In the genomic region with DNA sequence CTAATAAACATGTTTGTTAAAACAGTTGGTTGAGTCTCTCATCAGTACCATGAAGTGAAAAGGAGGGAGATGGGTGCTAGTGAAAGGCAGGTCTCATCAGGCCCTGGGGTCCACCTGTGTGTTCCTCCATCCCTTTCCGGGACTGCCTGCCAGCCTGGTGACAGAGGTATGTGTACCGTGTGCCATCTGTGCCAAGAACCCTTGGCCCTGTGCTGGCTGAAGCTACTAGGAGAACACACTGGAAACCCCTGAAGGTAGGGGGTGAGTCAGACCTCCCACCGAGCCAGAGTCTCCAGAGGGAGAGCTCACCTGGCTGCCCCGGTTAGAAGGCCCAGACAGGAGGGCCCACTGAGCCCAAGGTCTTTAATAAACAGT, we compare ENCODE assay signal across 1 cellular context.
TF ChIP-seq lines count a peak whose summit lies in the region.

No MANE protein-coding gene starts in this region.

TF ChIP-seq in K562, 482 proteins besides CTCF, POLR2A, EP300 and RAD21 (continued from another document and continues in another):
- TF ChIP-seq, protein P1, sequence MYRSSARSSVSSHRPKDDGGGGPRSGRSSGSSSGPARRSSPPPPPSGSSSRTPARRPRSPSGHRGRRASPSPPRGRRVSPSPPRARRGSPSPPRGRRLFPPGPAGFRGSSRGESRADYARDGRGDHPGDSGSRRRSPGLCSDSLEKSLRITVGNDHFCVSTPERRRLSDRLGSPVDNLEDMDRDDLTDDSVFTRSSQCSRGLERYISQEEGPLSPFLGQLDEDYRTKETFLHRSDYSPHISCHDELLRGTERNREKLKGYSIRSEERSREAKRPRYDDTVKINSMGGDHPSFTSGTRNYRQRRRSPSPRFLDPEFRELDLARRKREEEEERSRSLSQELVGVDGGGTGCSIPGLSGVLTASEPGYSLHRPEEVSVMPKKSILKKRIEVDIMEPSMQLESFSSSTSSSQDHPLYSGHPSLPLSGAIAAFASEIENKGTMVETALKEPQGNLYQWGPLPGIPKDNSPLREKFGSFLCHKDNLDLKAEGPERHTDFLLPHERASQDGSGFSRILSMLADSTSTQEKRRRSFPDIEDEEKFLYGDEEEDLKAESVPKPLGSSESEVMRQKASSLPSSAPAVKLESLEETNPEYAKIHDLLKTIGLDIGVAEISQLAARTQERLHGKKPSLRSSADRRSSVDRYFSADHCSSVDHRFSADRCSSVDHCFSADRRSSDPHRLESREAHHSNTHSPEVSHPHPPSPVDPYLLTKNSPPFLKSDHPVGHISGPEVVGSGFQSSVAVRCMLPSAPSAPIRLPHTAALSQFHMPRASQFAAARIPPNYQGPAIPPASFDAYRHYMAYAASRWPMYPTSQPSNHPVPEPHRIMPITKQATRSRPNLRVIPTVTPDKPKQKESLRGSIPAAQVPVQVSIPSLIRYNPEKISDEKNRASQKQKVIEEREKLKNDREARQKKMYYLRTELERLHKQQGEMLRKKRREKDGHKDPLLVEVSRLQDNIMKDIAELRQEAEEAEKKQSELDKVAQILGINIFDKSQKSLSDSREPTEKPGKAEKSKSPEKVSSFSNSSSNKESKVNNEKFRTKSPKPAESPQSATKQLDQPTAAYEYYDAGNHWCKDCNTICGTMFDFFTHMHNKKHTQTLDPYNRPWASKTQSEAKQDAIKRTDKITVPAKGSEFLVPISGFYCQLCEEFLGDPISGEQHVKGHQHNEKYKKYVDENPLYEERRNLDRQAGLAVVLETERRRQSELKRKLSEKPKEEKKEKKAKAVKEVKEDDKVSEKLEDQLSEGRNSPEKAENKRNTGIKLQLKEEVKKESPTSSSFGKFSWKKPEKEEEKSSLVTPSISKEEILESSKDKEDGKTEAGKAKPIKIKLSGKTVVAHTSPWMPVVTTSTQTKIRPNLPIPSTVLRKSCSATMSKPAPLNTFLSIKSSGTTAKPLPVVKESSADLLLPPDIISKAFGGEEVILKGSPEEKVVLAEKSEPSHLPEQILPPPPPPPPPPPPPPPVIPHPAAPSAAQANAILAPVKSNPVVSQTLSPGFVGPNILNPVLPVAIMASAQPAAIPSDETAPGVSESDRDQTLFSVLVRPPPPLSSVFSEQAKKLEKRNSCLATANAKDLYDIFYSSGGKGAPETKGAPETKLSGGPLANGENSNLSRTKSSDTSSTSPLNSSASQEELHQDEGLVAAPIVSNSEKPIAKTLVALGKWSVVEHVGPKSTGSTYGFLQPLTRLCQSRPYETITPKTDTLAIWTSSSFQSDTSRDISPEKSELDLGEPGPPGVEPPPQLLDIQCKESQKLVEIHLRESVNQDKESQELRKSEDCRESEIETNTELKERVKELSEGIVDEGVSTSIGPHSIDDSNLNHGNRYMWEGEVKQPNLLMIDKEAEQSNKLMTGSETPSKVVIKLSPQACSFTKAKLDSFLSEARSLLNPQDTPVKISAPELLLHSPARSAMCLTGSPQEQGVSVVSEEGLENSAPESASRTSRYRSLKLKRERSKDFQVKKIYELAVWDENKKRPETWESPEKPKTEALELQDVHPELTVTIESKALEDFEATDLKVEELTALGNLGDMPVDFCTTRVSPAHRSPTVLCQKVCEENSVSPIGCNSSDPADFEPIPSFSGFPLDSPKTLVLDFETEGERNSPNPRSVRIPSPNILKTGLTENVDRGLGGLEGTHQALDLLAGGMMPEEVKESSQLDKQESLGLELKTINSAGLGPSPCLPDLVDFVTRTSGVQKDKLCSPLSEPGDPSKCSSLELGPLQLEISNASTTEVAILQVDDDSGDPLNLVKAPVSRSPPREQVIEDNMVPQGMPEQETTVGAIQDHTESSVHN (IDR thresholded peaks at IDR 0.05; ENCODE audit: borderline replicate concordance in 1 of 2, low read depth in 1 of 2) = no peak
- TF ChIP-seq CCNT2 (IDR thresholded peaks at IDR 0.05; ENCODE audit: borderline replicate concordance, extremely low read depth, insufficient read length, low read depth, low read length) (peak; percentile 18), RBFOX2 (IDR thresholded peaks at IDR 0.05; ENCODE audit: low read depth, low read length) (peak; percentile 78), DMBX1 (CRISPR knock-in tag; IDR thresholded peaks at IDR 0.05; ENCODE audit: borderline replicate concordance) (no peak), RUNX1 (IDR thresholded peaks at IDR 0.05; ENCODE audit: low read depth) (no peak), EGR1 (conservative IDR thresholded peaks at IDR 0.05) (no peak), DPF2 (IDR thresholded peaks at IDR 0.05) (no peak), ZNF561 (CRISPR knock-in tag; conservative IDR thresholded peaks at IDR 0.05) (no peak), NRF1 (conservative IDR thresholded peaks at IDR 0.05 in 1 of 2, IDR thresholded peaks at IDR 0.05 in 1 of 2) (no peak), FOXA1 (IDR thresholded peaks at IDR 0.05; ENCODE audit: borderline replicate concordance) (no peak), KAT8 (IDR thresholded peaks at IDR 0.05; ENCODE audit: low read depth) (no peak), ZNF444 (CRISPR knock-in tag; IDR thresholded peaks at IDR 0.05) (no peak; the same call in 1 of the 2 replicates), NR2F6 (CRISPR knock-in tag; IDR thresholded peaks at IDR 0.05) (no peak; the same call in 1 of the 2 replicates), ZNF589 (CRISPR knock-in tag; IDR thresholded peaks at IDR 0.05; ENCODE audit: low read depth) (no peak), SRF (CRISPR knock-in tag; IDR thresholded peaks at IDR 0.05) (peak; percentile 50 to 84; a peak in 3 of 4 replicates), ZNF75A (CRISPR knock-in tag; IDR thresholded peaks at IDR 0.05) (no peak), NONO (IDR thresholded peaks at IDR 0.05; ENCODE audit: low read depth in 2 of 2, low read length in 1 of 2) (no peak)
- TF ChIP-seq, protein P2, sequence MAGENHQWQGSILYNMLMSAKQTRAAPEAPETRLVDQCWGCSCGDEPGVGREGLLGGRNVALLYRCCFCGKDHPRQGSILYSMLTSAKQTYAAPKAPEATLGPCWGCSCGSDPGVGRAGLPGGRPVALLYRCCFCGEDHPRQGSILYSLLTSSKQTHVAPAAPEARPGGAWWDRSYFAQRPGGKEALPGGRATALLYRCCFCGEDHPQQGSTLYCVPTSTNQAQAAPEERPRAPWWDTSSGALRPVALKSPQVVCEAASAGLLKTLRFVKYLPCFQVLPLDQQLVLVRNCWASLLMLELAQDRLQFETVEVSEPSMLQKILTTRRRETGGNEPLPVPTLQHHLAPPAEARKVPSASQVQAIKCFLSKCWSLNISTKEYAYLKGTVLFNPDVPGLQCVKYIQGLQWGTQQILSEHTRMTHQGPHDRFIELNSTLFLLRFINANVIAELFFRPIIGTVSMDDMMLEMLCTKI (IDR thresholded peaks at IDR 0.05; ENCODE audit: partially characterized antibody) = no peak
- TF ChIP-seq, protein P3, sequence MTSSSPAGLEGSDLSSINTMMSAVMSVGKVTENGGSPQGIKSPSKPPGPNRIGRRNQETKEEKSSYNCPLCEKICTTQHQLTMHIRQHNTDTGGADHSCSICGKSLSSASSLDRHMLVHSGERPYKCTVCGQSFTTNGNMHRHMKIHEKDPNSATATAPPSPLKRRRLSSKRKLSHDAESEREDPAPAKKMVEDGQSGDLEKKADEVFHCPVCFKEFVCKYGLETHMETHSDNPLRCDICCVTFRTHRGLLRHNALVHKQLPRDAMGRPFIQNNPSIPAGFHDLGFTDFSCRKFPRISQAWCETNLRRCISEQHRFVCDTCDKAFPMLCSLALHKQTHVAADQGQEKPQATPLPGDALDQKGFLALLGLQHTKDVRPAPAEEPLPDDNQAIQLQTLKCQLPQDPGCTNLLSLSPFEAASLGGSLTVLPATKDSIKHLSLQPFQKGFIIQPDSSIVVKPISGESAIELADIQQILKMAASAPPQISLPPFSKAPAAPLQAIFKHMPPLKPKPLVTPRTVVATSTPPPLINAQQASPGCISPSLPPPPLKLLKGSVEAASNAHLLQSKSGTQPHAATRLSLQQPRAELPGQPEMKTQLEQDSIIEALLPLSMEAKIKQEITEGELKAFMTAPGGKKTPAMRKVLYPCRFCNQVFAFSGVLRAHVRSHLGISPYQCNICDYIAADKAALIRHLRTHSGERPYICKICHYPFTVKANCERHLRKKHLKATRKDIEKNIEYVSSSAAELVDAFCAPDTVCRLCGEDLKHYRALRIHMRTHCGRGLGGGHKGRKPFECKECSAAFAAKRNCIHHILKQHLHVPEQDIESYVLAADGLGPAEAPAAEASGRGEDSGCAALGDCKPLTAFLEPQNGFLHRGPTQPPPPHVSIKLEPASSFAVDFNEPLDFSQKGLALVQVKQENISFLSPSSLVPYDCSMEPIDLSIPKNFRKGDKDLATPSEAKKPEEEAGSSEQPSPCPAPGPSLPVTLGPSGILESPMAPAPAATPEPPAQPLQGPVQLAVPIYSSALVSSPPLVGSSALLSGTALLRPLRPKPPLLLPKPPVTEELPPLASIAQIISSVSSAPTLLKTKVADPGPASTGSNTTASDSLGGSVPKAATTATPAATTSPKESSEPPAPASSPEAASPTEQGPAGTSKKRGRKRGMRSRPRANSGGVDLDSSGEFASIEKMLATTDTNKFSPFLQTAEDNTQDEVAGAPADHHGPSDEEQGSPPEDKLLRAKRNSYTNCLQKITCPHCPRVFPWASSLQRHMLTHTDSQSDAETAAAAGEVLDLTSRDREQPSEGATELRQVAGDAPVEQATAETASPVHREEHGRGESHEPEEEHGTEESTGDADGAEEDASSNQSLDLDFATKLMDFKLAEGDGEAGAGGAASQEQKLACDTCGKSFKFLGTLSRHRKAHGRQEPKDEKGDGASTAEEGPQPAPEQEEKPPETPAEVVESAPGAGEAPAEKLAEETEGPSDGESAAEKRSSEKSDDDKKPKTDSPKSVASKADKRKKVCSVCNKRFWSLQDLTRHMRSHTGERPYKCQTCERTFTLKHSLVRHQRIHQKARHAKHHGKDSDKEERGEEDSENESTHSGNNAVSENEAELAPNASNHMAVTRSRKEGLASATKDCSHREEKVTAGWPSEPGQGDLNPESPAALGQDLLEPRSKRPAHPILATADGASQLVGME (CRISPR knock-in tag; IDR thresholded peaks at IDR 0.05) = peak; percentile 13; the same call in 1 of the 2 replicates
- TF ChIP-seq, protein P4, sequence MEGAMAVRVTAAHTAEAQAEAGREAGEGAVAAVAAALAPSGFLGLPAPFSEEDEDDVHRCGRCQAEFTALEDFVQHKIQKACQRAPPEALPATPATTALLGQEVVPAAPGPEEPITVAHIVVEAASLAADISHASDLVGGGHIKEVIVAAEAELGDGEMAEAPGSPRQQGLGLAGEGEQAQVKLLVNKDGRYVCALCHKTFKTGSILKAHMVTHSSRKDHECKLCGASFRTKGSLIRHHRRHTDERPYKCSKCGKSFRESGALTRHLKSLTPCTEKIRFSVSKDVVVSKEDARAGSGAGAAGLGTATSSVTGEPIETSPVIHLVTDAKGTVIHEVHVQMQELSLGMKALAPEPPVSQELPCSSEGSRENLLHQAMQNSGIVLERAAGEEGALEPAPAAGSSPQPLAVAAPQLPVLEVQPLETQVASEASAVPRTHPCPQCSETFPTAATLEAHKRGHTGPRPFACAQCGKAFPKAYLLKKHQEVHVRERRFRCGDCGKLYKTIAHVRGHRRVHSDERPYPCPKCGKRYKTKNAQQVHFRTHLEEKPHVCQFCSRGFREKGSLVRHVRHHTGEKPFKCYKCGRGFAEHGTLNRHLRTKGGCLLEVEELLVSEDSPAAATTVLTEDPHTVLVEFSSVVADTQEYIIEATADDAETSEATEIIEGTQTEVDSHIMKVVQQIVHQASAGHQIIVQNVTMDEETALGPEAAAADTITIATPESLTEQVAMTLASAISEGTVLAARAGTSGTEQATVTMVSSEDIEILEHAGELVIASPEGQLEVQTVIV (CRISPR knock-in tag; IDR thresholded peaks at IDR 0.05; ENCODE audit: borderline replicate concordance) = no peak; the same call in 1 of the 2 replicates
- TF ChIP-seq, protein P5, sequence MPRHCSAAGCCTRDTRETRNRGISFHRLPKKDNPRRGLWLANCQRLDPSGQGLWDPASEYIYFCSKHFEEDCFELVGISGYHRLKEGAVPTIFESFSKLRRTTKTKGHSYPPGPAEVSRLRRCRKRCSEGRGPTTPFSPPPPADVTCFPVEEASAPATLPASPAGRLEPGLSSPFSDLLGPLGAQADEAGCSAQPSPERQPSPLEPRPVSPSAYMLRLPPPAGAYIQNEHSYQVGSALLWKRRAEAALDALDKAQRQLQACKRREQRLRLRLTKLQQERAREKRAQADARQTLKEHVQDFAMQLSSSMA (CRISPR knock-in tag; IDR thresholded peaks at IDR 0.05) = no peak
- TF ChIP-seq, protein P6, sequence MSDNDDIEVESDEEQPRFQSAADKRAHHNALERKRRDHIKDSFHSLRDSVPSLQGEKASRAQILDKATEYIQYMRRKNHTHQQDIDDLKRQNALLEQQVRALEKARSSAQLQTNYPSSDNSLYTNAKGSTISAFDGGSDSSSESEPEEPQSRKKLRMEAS (CRISPR knock-in tag; IDR thresholded peaks at IDR 0.05) = no peak
- TF ChIP-seq, protein P7, sequence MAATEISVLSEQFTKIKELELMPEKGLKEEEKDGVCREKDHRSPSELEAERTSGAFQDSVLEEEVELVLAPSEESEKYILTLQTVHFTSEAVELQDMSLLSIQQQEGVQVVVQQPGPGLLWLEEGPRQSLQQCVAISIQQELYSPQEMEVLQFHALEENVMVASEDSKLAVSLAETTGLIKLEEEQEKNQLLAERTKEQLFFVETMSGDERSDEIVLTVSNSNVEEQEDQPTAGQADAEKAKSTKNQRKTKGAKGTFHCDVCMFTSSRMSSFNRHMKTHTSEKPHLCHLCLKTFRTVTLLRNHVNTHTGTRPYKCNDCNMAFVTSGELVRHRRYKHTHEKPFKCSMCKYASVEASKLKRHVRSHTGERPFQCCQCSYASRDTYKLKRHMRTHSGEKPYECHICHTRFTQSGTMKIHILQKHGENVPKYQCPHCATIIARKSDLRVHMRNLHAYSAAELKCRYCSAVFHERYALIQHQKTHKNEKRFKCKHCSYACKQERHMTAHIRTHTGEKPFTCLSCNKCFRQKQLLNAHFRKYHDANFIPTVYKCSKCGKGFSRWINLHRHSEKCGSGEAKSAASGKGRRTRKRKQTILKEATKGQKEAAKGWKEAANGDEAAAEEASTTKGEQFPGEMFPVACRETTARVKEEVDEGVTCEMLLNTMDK (IDR thresholded peaks at IDR 0.05; ENCODE audit: borderline replicate concordance, insufficient read depth, low read depth, low read length, poor library complexity, severe bottlenecking) = no peak
- TF ChIP-seq, protein P8, sequence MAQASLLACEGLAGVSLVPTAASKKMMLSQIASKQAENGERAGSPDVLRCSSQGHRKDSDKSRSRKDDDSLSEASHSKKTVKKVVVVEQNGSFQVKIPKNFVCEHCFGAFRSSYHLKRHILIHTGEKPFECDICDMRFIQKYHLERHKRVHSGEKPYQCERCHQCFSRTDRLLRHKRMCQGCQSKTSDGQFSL (CRISPR knock-in tag; IDR thresholded peaks at IDR 0.05) = no peak
- TF ChIP-seq, protein P8 (tag; IDR thresholded peaks at IDR 0.05) = no peak
- TF ChIP-seq, protein P9, sequence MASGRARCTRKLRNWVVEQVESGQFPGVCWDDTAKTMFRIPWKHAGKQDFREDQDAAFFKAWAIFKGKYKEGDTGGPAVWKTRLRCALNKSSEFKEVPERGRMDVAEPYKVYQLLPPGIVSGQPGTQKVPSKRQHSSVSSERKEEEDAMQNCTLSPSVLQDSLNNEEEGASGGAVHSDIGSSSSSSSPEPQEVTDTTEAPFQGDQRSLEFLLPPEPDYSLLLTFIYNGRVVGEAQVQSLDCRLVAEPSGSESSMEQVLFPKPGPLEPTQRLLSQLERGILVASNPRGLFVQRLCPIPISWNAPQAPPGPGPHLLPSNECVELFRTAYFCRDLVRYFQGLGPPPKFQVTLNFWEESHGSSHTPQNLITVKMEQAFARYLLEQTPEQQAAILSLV (tag; IDR thresholded peaks at IDR 0.05) = no peak
